ENCODE assay signal across 29 cellular contexts in genomic region chr7:99540542-99540941, GRCh38. TPM values are rescaled to one million over a fixed set of nuclear protein-coding genes. Genes with fewer than 3 reads are reported as not detected.
"Had no signal": no experiment of that assay in that cellular context is flagged by ENCODE, and none has a peak within 500 bp of the region (broad histone marks: within the 10 kb centered on the region; RNA-seq: fewer than 3 reads in every experiment).

No MANE protein-coding gene starts in this region.

- H3K27ac Mint-ChIP-seq: activated CD4-positive, alpha-beta T cell treated with anti-CD3 and anti-CD28 coated beads for 36 hours; activated CD4-positive, alpha-beta T cell treated with anti-CD3 and anti-CD28 coated beads, Interleukin-2, amount 10 ng/mL, durations not matched to agents 7 days and 5 days; activated CD8-positive, alpha-beta T cell treated with anti-CD3 and anti-CD28 coated beads for 36 hours; activated naive CD4-positive, alpha-beta T cell treated with anti-CD3 and anti-CD28 coated beads, Interleukin-2, amount 10 ng/mL, durations not matched to agents 7 days and 5 days; activated naive CD4-positive, alpha-beta T cell treated with anti-CD3 and anti-CD28 coated beads, Interleukin-2, amount 50 U/mL, for 72 hours; activated naive CD8-positive, alpha-beta T cell treated with anti-CD3 and anti-CD28 coated beads, Interleukin-2, amount 10 ng/mL, durations not matched to agents 7 days and 5 days; activated T-helper 17 cell treated with anti-CD3 and anti-CD28 coated beads, Interleukin-2, amount 50 U/mL, for 72 hours; effector memory CD8-positive, alpha-beta T cell had no signal

- H3K27me3 Mint-ChIP-seq: activated CD4-positive, alpha-beta T cell treated with anti-CD3 and anti-CD28 coated beads for 36 hours; activated CD4-positive, alpha-beta T cell treated with anti-CD3 and anti-CD28 coated beads, Interleukin-2, amount 10 ng/mL, durations not matched to agents 7 days and 5 days; activated CD8-positive, alpha-beta T cell treated with anti-CD3 and anti-CD28 coated beads for 36 hours; activated naive CD4-positive, alpha-beta T cell treated with anti-CD3 and anti-CD28 coated beads, Interleukin-2, amount 10 ng/mL, durations not matched to agents 7 days and 5 days; activated naive CD8-positive, alpha-beta T cell treated with anti-CD3 and anti-CD28 coated beads, Interleukin-2, amount 10 ng/mL, durations not matched to agents 7 days and 5 days; activated T-helper 17 cell treated with anti-CD3 and anti-CD28 coated beads, Interleukin-2, amount 50 U/mL, for 72 hours; effector memory CD8-positive, alpha-beta T cell had no signal

- DNase-seq: activated CD4-positive, alpha-beta T cell treated with anti-CD3 and anti-CD28 coated beads for 36 hours; activated CD4-positive, alpha-beta T cell treated with anti-CD3 and anti-CD28 coated beads, Interleukin-2, amount 10 ng/mL, durations not matched to agents 7 days and 5 days; activated CD4-positive, alpha-beta T cell treated with anti-CD3 and anti-CD28 coated beads, Interleukin-2, amount 50 U/mL, for 48 hours; activated CD4-positive, CD25-positive, alpha-beta regulatory T cell; activated CD4-positive, CD25-positive, alpha-beta regulatory T cell treated with anti-CD3 and anti-CD28 coated beads, Interleukin-2, amount 50 U/mL, for 72 hours; activated CD8-positive, alpha-beta memory T cell treated with anti-CD3 and anti-CD28 coated beads for 24 hours; activated CD8-positive, alpha-beta T cell treated with anti-CD3 and anti-CD28 coated beads for 36 hours; activated gamma-delta T cell; activated naive CD4-positive, alpha-beta T cell; activated naive CD4-positive, alpha-beta T cell treated with anti-CD3 and anti-CD28 coated beads, Interleukin-2, amount 10 ng/mL, durations not matched to agents 7 days and 5 days; activated naive CD8-positive, alpha-beta T cell treated with anti-CD3 and anti-CD28 coated beads, Interleukin-2, amount 10 ng/mL, durations not matched to agents 7 days and 5 days; activated T-cell treated with anti-CD3 and anti-CD28 coated beads, Interleukin-2, amount 50 U/mL, for 4 hours; amniotic stem cell; anterior cingulate cortex; brain microvascular endothelial cell; caudate nucleus; cortex of kidney; dermis blood vessel endothelial cell; effector CD4-positive, alpha-beta T cell; effector memory CD8-positive, alpha-beta T cell; esophagus squamous epithelium; head of caudate nucleus had no signal

- H3K4me3 Mint-ChIP-seq: activated CD4-positive, alpha-beta T cell treated with anti-CD3 and anti-CD28 coated beads for 36 hours; activated CD4-positive, alpha-beta T cell treated with anti-CD3 and anti-CD28 coated beads, Interleukin-2, amount 10 ng/mL, durations not matched to agents 7 days and 5 days; activated CD8-positive, alpha-beta T cell treated with anti-CD3 and anti-CD28 coated beads for 36 hours; activated naive CD4-positive, alpha-beta T cell treated with anti-CD3 and anti-CD28 coated beads, Interleukin-2, amount 10 ng/mL, durations not matched to agents 7 days and 5 days; activated naive CD8-positive, alpha-beta T cell treated with anti-CD3 and anti-CD28 coated beads, Interleukin-2, amount 10 ng/mL, durations not matched to agents 7 days and 5 days; activated T-cell treated with anti-CD3 and anti-CD28 coated beads, Interleukin-2, amount 50 U/mL, for 4 hours; activated T-helper 17 cell treated with anti-CD3 and anti-CD28 coated beads, Interleukin-2, amount 50 U/mL, for 72 hours; effector memory CD8-positive, alpha-beta T cell had no signal

- H3K4me1 ChIP-seq: esophagus squamous epithelium had no signal

- H3K4me3 ChIP-seq: esophagus squamous epithelium had no signal

- H3K27ac ChIP-seq: brain microvascular endothelial cell, epithelial cell of prostate, esophagus squamous epithelium had no signal

- ATAC-seq: activated CD4-positive, alpha-beta T cell treated with anti-CD3 and anti-CD28 coated beads for 36 hours; activated CD8-positive, alpha-beta T cell treated with anti-CD3 and anti-CD28 coated beads for 36 hours; activated naive CD4-positive, alpha-beta T cell treated with anti-CD3 and anti-CD28 coated beads, Interleukin-2, amount 50 U/mL, for 72 hours; activated T-cell treated with anti-CD3 and anti-CD28 coated beads, Interleukin-2, amount 50 U/mL, for 4 hours; activated T-helper 17 cell treated with anti-CD3 and anti-CD28 coated beads, Interleukin-2, amount 50 U/mL, for 72 hours; effector memory CD8-positive, alpha-beta T cell had no signal

- FAIRE-seq: astrocyte, colon, endothelial cell of umbilical vein, frontal cortex had no signal

- H3K36me3 ChIP-seq: brain microvascular endothelial cell, esophagus squamous epithelium had no signal

- H3K4me1 Mint-ChIP-seq: activated CD4-positive, alpha-beta T cell treated with anti-CD3 and anti-CD28 coated beads for 36 hours; activated CD4-positive, alpha-beta T cell treated with anti-CD3 and anti-CD28 coated beads, Interleukin-2, amount 10 ng/mL, durations not matched to agents 7 days and 5 days; activated naive CD4-positive, alpha-beta T cell treated with anti-CD3 and anti-CD28 coated beads, Interleukin-2, amount 10 ng/mL, durations not matched to agents 7 days and 5 days; activated T-helper 17 cell treated with anti-CD3 and anti-CD28 coated beads, Interleukin-2, amount 50 U/mL, for 72 hours had no signal

- H3K27me3 ChIP-seq: brain microvascular endothelial cell, esophagus squamous epithelium had no signal

RNA-seq across cellular contexts. Expression of gene TMEM225B, which starts 57.5 kb away (rescaled TPM):
- total RNA-seq: endothelial cell of umbilical vein, frontal cortex had no signal
